ENCODE assay signal across 10 cellular contexts in genomic region chr9:104772707-104773106, GRCh38. TPM values are rescaled to one million over a fixed set of nuclear protein-coding genes. Genes with fewer than 3 reads are reported as not detected.
A peak's percentile ranks its signal among the peaks of the same experiment; 100 is the strongest.
DNase-seq lines count a peak whose midpoint lies in the region; ATAC-seq and TF ChIP-seq lines count a peak whose summit lies in the region.
"Had no signal": no experiment of that assay in that cellular context is flagged by ENCODE, and none has a peak within 500 bp of the region (broad histone marks: within the 10 kb centered on the region; RNA-seq: fewer than 3 reads in every experiment).

No MANE protein-coding gene starts in this region.

- H3K36me3 Mint-ChIP-seq in activated naive CD8-positive, alpha-beta T cell treated with anti-CD3 and anti-CD28 coated beads for 36 hours = peaks cover 1% of the 10 kb centered on the region
- H3K36me3 Mint-ChIP-seq: CD4-positive, CD25-positive, alpha-beta regulatory T cell had no signal

- H4K20me1 ChIP-seq in BLaER1 = no peaks in the 10 kb centered on the region

- peak overlapping the region; percentile 59 for H3K4me3 ChIP-seq in BLaER1

- DNase-seq in LHCN-M2 (ENCODE audit: low read depth) (peak; percentile 61), fibroblast of peridontal ligament (ENCODE audit: extremely low read depth) (peak; percentile 48), NCI-H187 treated with DMSO at 0.1 percent for 48 hours (lab: John Stamatoyannopoulos, UW) (no peak), GM03348 (ENCODE audit: low spot score) (no peak), erythroblast (lab: John Stamatoyannopoulos, UW) (no peak)
- no peak for DNase-seq in activated naive CD8-positive, alpha-beta T cell treated with anti-CD3 and anti-CD28 coated beads for 36 hours
- DNase-seq: CD4-positive, CD25-positive, alpha-beta regulatory T cell; NCI-H69 had no signal

- peaks cover 7% of the 10 kb centered on the region; the same call in 1 of the 2 replicates for H3K9me3 ChIP-seq in BLaER1

- H3K4me2 ChIP-seq in BLaER1 = peak overlapping the region; percentile 89

- H3K27ac ChIP-seq in BLaER1 = peak overlapping the region; percentile 92

- H3K36me3 ChIP-seq in BLaER1 = peaks cover 49% of the 10 kb centered on the region

- peak; percentile 36 for ATAC-seq in GM21619 (IDR thresholded peaks at IDR 0.05; ENCODE audit: unreplicated experiment)

- no peak overlapping the region for H3K27ac Mint-ChIP-seq in activated naive CD8-positive, alpha-beta T cell treated with anti-CD3 and anti-CD28 coated beads for 36 hours
- H3K27ac Mint-ChIP-seq: CD4-positive, CD25-positive, alpha-beta regulatory T cell had no signal

- no peak overlapping the region for H3K4me3 Mint-ChIP-seq in activated naive CD8-positive, alpha-beta T cell treated with anti-CD3 and anti-CD28 coated beads for 36 hours
- H3K4me3 Mint-ChIP-seq: CD4-positive, CD25-positive, alpha-beta regulatory T cell had no signal

- H3K9me3 Mint-ChIP-seq in activated naive CD8-positive, alpha-beta T cell treated with anti-CD3 and anti-CD28 coated beads for 36 hours = no peaks in the 10 kb centered on the region
- H3K9me3 Mint-ChIP-seq: CD4-positive, CD25-positive, alpha-beta regulatory T cell had no signal

- no peaks in the 10 kb centered on the region for H3K27me3 Mint-ChIP-seq in activated naive CD8-positive, alpha-beta T cell treated with anti-CD3 and anti-CD28 coated beads for 36 hours
- H3K27me3 Mint-ChIP-seq: CD4-positive, CD25-positive, alpha-beta regulatory T cell had no signal

- peaks cover 79% of the 10 kb centered on the region for H3K4me1 ChIP-seq in BLaER1

- no peaks in the 10 kb centered on the region for H3K4me1 Mint-ChIP-seq in activated naive CD8-positive, alpha-beta T cell treated with anti-CD3 and anti-CD28 coated beads for 36 hours
- H3K4me1 Mint-ChIP-seq: CD4-positive, CD25-positive, alpha-beta regulatory T cell had no signal

- H3K27me3 ChIP-seq in BLaER1 = no peaks in the 10 kb centered on the region

- peak overlapping the region; percentile 76 for H3K9ac ChIP-seq in BLaER1

- no peak for TF ChIP-seq POLR2A in erythroblast (IDR thresholded peaks at IDR 0.05; ENCODE audit: low read length)

RNA-seq across cellular contexts. Expression of gene NIPSNAP3B, which starts 8.8 kb away (rescaled TPM):
- 0.46 TPM in 1 of 2 replicates, not detected in the other for total RNA-seq in LHCN-M2 (2014; rRNA removed)
- polyA plus RNA-seq in LHCN-M2 (2012) = 0.29 TPM
- under 1 TPM; 0.23 to 0.88 TPM for total RNA-seq in activated naive CD8-positive, alpha-beta T cell treated with anti-CD3 and anti-CD28 coated beads for 36 hours

RNA-seq across cellular contexts. Expression of gene NIPSNAP3A, which starts 25.2 kb away (rescaled TPM):
- total RNA-seq in LHCN-M2 (2014; rRNA removed) = 27.0 and 28.9 TPM in 2 replicates
- polyA plus RNA-seq in LHCN-M2 (2012) = 26.4 TPM
- 10 to 100 TPM; 11.2 to 11.3 TPM for total RNA-seq in activated naive CD8-positive, alpha-beta T cell treated with anti-CD3 and anti-CD28 coated beads for 36 hours

Comparison
In these comparisons a context has a peak if more than half of its experiments do, and no peak if none do; other contexts are left out.
1. DNase-seq: peak in LHCN-M2 (single experiment) and fibroblast of peridontal ligament (single experiment); none in NCI-H187 treated with DMSO at 0.1 percent for 48 hours (single experiment), GM03348 (single experiment), activated naive CD8-positive, alpha-beta T cell treated with anti-CD3 and anti-CD28 coated beads for 36 hours (single experiment) and erythroblast (0 of 2).